In the genomic region with DNA sequence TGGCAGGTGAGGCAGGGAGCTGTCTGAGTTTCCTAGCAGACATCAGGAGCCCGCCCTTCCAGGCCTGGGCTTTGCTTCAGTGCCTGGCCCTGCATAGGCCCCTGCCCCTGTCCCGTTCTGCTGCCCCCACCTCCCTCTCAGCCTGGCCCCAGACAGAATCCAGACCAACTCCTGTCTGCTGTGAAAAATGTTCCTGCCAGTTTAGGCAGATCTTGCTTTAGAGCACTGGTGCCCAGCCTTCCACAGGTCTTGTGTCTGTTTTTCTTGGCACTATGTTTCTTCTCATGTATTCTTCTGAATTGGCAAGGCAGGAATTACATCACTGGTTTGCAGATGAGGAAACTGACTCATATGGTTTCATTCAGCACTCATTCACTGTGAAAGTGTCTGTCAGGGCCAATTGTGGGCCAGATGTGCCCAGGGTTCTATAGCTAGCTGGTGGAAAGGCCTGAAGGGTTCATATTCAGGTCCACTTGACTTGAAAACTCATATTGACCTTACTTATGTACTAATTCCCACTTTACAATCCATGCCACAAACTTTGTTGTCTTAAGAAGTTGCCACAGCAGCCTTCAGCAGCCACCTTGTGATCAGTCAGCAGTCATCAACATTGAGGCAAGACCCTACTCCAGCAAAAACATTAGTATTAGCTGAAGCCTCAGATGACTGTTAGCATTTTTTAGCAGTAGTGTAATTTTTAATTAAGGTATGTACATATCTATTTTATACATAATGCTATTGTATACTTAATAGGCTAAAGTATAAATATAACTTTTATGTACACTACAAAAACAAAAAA, we compare ENCODE assay signal across 11 cellular contexts. TPM values are rescaled to one million over a fixed set of nuclear protein-coding genes. Genes with fewer than 3 reads are reported as not detected.
A peak's percentile ranks its signal among the peaks of the same experiment; 100 is the strongest.
DNase-seq lines count a peak whose midpoint lies in the region; TF ChIP-seq lines count a peak whose summit lies in the region.
"Had no signal": no experiment of that assay in that cellular context is flagged by ENCODE, and none has a peak within 500 bp of the region (broad histone marks: within the 10 kb centered on the region; RNA-seq: fewer than 3 reads in every experiment).

No MANE protein-coding gene starts in this region.

- intact Hi-C loops in MCF 10A (cut with micrococcal nuclease): loop anchor here (1.0 kb wide), 1 partner anchor 10 kb away; no protein-coding TSS in a partner anchor

- no peak overlapping the region for H3K4me3 ChIP-seq in NB4 (ENCODE audit: low read depth, low read length)

- peak overlapping the region; percentile 19 for H3K4me3 Mint-ChIP-seq in MCF 10A (ENCODE audit: unreplicated experiment)
- H3K4me3 Mint-ChIP-seq: dendritic cell treated with granulocyte-macrophage colony-stimulating factor and Interleukin-4, amounts not matched to agents 40 ng/mL and 50 ng/mL, for 4 days; nephron had no signal

- H3K36me3 Mint-ChIP-seq in MCF 10A (ENCODE audit: insufficient read depth, unreplicated experiment): peaks cover 6% of the 10 kb centered on the region

- H3K27me3 Mint-ChIP-seq in MCF 10A (ENCODE audit: insufficient read depth, unreplicated experiment): no peaks in the 10 kb centered on the region

- POLR2A ChIA-PET in MCF 10A (lab: Yijun Ruan, JAX): interaction anchor here (0.6 to 3.2 kb wide), 10 partner anchors 10 to 456 kb away, joined by 3 to 19 read pairs (median 4); no protein-coding TSS in a partner anchor

- DNase-seq in GM03348 (ENCODE audit: low spot score) (peak; percentile 62), NB4 (ENCODE audit: low read depth) (peak; percentile 15), MCF 10A (ENCODE audit: unreplicated experiment) (peak; percentile 96), kidney glomerular epithelial cell (lab: John Stamatoyannopoulos, UW) (peak; percentile 86), C1 segment of cervical spinal cord (lab: John Stamatoyannopoulos, UW) (no peak), NCI-H146 treated with DMSO at 0.1 percent for 48 hours (lab: John Stamatoyannopoulos, UW; ENCODE audit: unreplicated experiment) (no peak), SW 1271 (lab: John Stamatoyannopoulos, UW) (no peak)
- no peak for DNase-seq in central memory CD4-positive, alpha-beta T cell
- DNase-seq: NCI-H1930 had no signal

- CTCF ChIA-PET in MCF 10A (lab: Yijun Ruan, JAX): interaction anchor here (0.7 to 2.2 kb wide), 5 partner anchors 10 to 112 kb away, joined by 3 to 13 read pairs (median 3); no protein-coding TSS in a partner anchor

- H3K27ac Mint-ChIP-seq in MCF 10A (ENCODE audit: low read depth, unreplicated experiment): peak overlapping the region; percentile 66
- H3K27ac Mint-ChIP-seq: dendritic cell treated with granulocyte-macrophage colony-stimulating factor and Interleukin-4, amounts not matched to agents 40 ng/mL and 50 ng/mL, for 4 days; nephron had no signal

- peaks cover 55% of the 10 kb centered on the region for H3K4me1 Mint-ChIP-seq in MCF 10A (ENCODE audit: insufficient read depth, unreplicated experiment)

- BruUV-seq in MCF 10A (replicated peaks; lab: Mats Ljungman, UMichigan): no TSS peak

- TF ChIP-seq POLR2A in NB4 (IDR thresholded peaks at IDR 0.05; ENCODE audit: extremely low read depth, insufficient read length): no peak

- no peaks in the 10 kb centered on the region for H3K9me3 Mint-ChIP-seq in MCF 10A (ENCODE audit: unreplicated experiment)
- H3K9me3 Mint-ChIP-seq: dendritic cell treated with granulocyte-macrophage colony-stimulating factor and Interleukin-4, amounts not matched to agents 40 ng/mL and 50 ng/mL, for 4 days; nephron had no signal

- TF ChIP-seq CTCF in NB4 (IDR thresholded peaks at IDR 0.05; ENCODE audit: low read depth, low read length) (no peak), MCF 10A (IDR thresholded peaks at IDR 0.05; ENCODE audit: unreplicated experiment) (no peak)

RNA-seq across cellular contexts. Expression of a gene that starts 40.5 kb away (rescaled TPM):
- 16.9 and 28.5 TPM in 2 replicates for total RNA-seq in MCF 10A (2022)

Comparison
In these comparisons a context has a peak if more than half of its experiments do, and no peak if none do; other contexts are left out.
1. DNase-seq: peak in GM03348 (single experiment), NB4 (single experiment), MCF 10A (single experiment) and kidney glomerular epithelial cell (single experiment); none in C1 segment of cervical spinal cord (0 of 14), central memory CD4-positive, alpha-beta T cell (single experiment), NCI-H146 treated with DMSO at 0.1 percent for 48 hours (single experiment) and SW 1271 (0 of 2).